In genomic region chr2:9630001-9630749, GRCh38 we compare ENCODE assay signal across 1 cellular context.
TF ChIP-seq lines count a peak whose summit lies in the region.

No MANE protein-coding gene starts in this region.

TF ChIP-seq in H1, 55 proteins besides CTCF, POLR2A, EP300 and RAD21:
- TF ChIP-seq EZH2 (IDR thresholded peaks at IDR 0.05; ENCODE audit: low read depth, low read length, severe bottlenecking) (no peak), FOSL1 (IDR thresholded peaks at IDR 0.05; ENCODE audit: insufficient read depth, low read depth, low read length) (no peak), POLR2AphosphoS5 (IDR thresholded peaks at IDR 0.05; ENCODE audit: low read depth, low read length) (peak; percentile 87), SRF (IDR thresholded peaks at IDR 0.05; ENCODE audit: low read depth, low read length) (no peak), NRF1 (IDR thresholded peaks at IDR 0.05; ENCODE audit: low read depth, low read length) (no peak), RNF2 (IDR thresholded peaks at IDR 0.05; ENCODE audit: borderline replicate concordance, low read depth, low read length, missing control alignments, poor library complexity, severe bottlenecking) (no peak), ASH2L (IDR thresholded peaks at IDR 0.05; ENCODE audit: low read length) (peak; percentile 48), SP2 (IDR thresholded peaks at IDR 0.05; ENCODE audit: low read length) (no peak), MAX (IDR thresholded peaks at IDR 0.05) (peak; percentile 75), SAP30 (IDR thresholded peaks at IDR 0.05; ENCODE audit: insufficient read depth, insufficient replicate concordance, low read length) (peak; percentile 55), SUZ12 (IDR thresholded peaks at IDR 0.05; ENCODE audit: low read length) (no peak), NANOG (IDR thresholded peaks at IDR 0.05; ENCODE audit: insufficient read depth, low read depth, low read length, poor library complexity, severe bottlenecking) (peak; percentile 15), MAFK (IDR thresholded peaks at IDR 0.05; ENCODE audit: low read depth, low read length) (no peak), EGR1 (IDR thresholded peaks at IDR 0.05; ENCODE audit: borderline replicate concordance, low read depth, low read length) (peak; percentile 73), TCF12 (IDR thresholded peaks at IDR 0.05; ENCODE audit: low read depth, low read length) (no peak), SIN3A (conservative IDR thresholded peaks at IDR 0.05 in 1 of 2, IDR thresholded peaks at IDR 0.05 in 1 of 2; ENCODE audit: low read depth in 1 of 2, low read length in 2 of 2) (peak; percentile 20 to 29; a peak in 1 of 4 replicates), RFX5 (IDR thresholded peaks at IDR 0.05; ENCODE audit: borderline replicate concordance, low read depth, low read length) (no peak), KDM4A (IDR thresholded peaks at IDR 0.05; ENCODE audit: low read depth, low read length, severe bottlenecking) (peak; percentile 18), BRCA1 (IDR thresholded peaks at IDR 0.05; ENCODE audit: low read depth, low read length) (no peak), POU5F1 (IDR thresholded peaks at IDR 0.05; ENCODE audit: low read depth, low read length) (no peak)
